Comparison of ENCODE assay signal across 8 cellular contexts in genomic region chr10:98028168-98028770, GRCh38. TPM values are rescaled to one million over a fixed set of nuclear protein-coding genes. Genes with fewer than 3 reads are reported as not detected.
A peak's percentile ranks its signal among the peaks of the same experiment; 100 is the strongest.
DNase-seq lines count a peak whose midpoint lies in the region; ATAC-seq and TF ChIP-seq lines count a peak whose summit lies in the region.

No MANE protein-coding gene starts in this region.

- no peaks in the 10 kb centered on the region for H3K9me2 ChIP-seq in OCI-LY7 (ENCODE audit: insufficient read depth, low read length)

- H3K27ac ChIP-seq in DND-41 (ENCODE audit: low read length) (no peak overlapping the region), OCI-LY7 (ENCODE audit: low read depth, low read length, poor library complexity, severe bottlenecking) (no peak overlapping the region), uterus (no peak overlapping the region)

- DNase-seq in DND-41 (peak; percentile 61), OCI-LY7 (ENCODE audit: low spot score) (peak; percentile 72), germinal center (ENCODE audit: low spot score) (peak; percentile 80), progenitor cell of endocrine pancreas (ENCODE audit: low spot score, unreplicated experiment) (peak; percentile 66), uterus (peak; percentile 28 to 30)
- peak; percentile 42 for DNase-seq in activated T-helper 2 cell treated with anti-CD3 and anti-CD28 coated beads, Interferon-gamma antibody, Interleukin-2, Interleukin-4, amounts not matched to agents 10 μg/mL and 5 μg/mL and 100 μg/mL, durations not matched to agents 14 hours and 24 hours and 36 hours (ENCODE audit: low spot score)

- peak; percentile 83 for ATAC-seq in DND-41 (ENCODE audit: insufficient read depth, low read depth)
- peak; percentile 43 for ATAC-seq in HG03565 (IDR thresholded peaks at IDR 0.05; ENCODE audit: unreplicated experiment)
- ATAC-seq in HG02840 (IDR thresholded peaks at IDR 0.05; ENCODE audit: low FRiP score, unreplicated experiment): no peak

- no peak overlapping the region for H3K9ac ChIP-seq in DND-41 (ENCODE audit: low read depth, low read length)

- intact Hi-C loops in OCI-LY7 (cut with micrococcal nuclease; ENCODE audit: unreplicated experiment): loop anchor here (5.0 kb wide), 1 partner anchor 116 kb away; no protein-coding TSS in a partner anchor
- intact Hi-C loops in activated T-helper 2 cell treated with anti-CD3 and anti-CD28 coated beads, Interferon-gamma antibody, Interleukin-2, Interleukin-4, amounts not matched to agents 10 μg/mL and 5 μg/mL and 100 μg/mL, durations not matched to agents 14 hours and 24 hours and 36 hours (cut with micrococcal nuclease): loop anchor here (5.0 kb wide), 1 partner anchor 116 kb away; no protein-coding TSS in a partner anchor
- intact Hi-C loops in uterus (cut with DNase I; ENCODE audit: low total_unique reads): no loop called here

- TF ChIP-seq CTCF in DND-41 (IDR thresholded peaks at IDR 0.05; ENCODE audit: borderline replicate concordance, extremely low read depth, low read length, poor library complexity, severe bottlenecking) (peak; percentile 93), OCI-LY7 (conservative IDR thresholded peaks at IDR 0.05; ENCODE audit: low read length) (peak; percentile 93), progenitor cell of endocrine pancreas (IDR thresholded peaks at IDR 0.05; ENCODE audit: unreplicated experiment) (peak; percentile 90), uterus (IDR thresholded peaks at IDR 0.05) (peak in 3 of 4 experiments; percentile 31 to 45 (median 40))

- H4K20me1 ChIP-seq in DND-41 (ENCODE audit: insufficient read depth, low read length) (peaks cover 10% of the 10 kb centered on the region; the same call in 1 of the 2 replicates), OCI-LY7 (ENCODE audit: insufficient read depth, low read length) (no peaks in the 10 kb centered on the region)

- CTCF ChIA-PET in OCI-LY7 (lab: Charles Lee; ENCODE audit: unreplicated experiment): interaction anchor here (0.6 kb wide), 1 partner anchor 12 kb away, joined by 3 read pairs; no protein-coding TSS in a partner anchor

- H3K4me3 ChIP-seq in DND-41 (ENCODE audit: low read depth in 1 of 2, low read length in 2 of 2) (no peak overlapping the region), OCI-LY7 (ENCODE audit: low read depth, low read length, poor library complexity, severe bottlenecking) (no peak overlapping the region), uterus (no peak overlapping the region)

- no peaks in the 10 kb centered on the region for H3K4me1 Mint-ChIP-seq in activated T-helper 2 cell treated with anti-CD3 and anti-CD28 coated beads, Interferon-gamma antibody, Interleukin-2, Interleukin-4, amounts not matched to agents 10 μg/mL and 5 μg/mL and 100 μg/mL, durations not matched to agents 14 hours and 24 hours and 36 hours (ENCODE audit: low read depth)
- H3K4me1 Mint-ChIP-seq in progenitor cell of endocrine pancreas (ENCODE audit: low read depth): peaks cover 3% of the 10 kb centered on the region

- no TSS peak for BruUV-seq in OCI-LY7 (replicated peaks; lab: Mats Ljungman, UMichigan)

- H3K4me2 ChIP-seq in DND-41 (ENCODE audit: insufficient read depth, low read length): no peak overlapping the region
- no peak overlapping the region for H3K4me2 ChIP-seq in OCI-LY7 (ENCODE audit: low read length)

- H3K27me3 ChIP-seq in DND-41 (ENCODE audit: insufficient read depth, low read length, poor library complexity): peaks cover 31% of the 10 kb centered on the region
- peaks cover 11 to 14% of the 10 kb centered on the region in 2 donors for H3K27me3 ChIP-seq in uterus

- no peak for TF ChIP-seq POLR2A in uterus (IDR thresholded peaks at IDR 0.05)

- POLR2A ChIA-PET in OCI-LY7 (lab: Charles Lee): no interaction called here

- H3K79me2 ChIP-seq in DND-41 (ENCODE audit: insufficient read depth, low read length) (no peaks in the 10 kb centered on the region), OCI-LY7 (ENCODE audit: insufficient read depth, low read depth, low read length) (no peaks in the 10 kb centered on the region)

- H3K36me3 ChIP-seq in DND-41 (ENCODE audit: insufficient read depth, low read length) (no peaks in the 10 kb centered on the region), OCI-LY7 (ENCODE audit: insufficient read depth, low read length) (no peaks in the 10 kb centered on the region), uterus (no peaks in the 10 kb centered on the region)

- no peak overlapping the region; the same call in 1 of the 2 replicates for H2AFZ ChIP-seq in DND-41 (ENCODE audit: low read depth, low read length)
- H2AFZ ChIP-seq in OCI-LY7 (ENCODE audit: low read length): no peak overlapping the region

- H3K9me3 ChIP-seq in DND-41 (ENCODE audit: insufficient read depth, low read length, severe bottlenecking) (no peaks in the 10 kb centered on the region), OCI-LY7 (ENCODE audit: low read length) (no peaks in the 10 kb centered on the region), uterus (no peaks in the 10 kb centered on the region)

- no peaks in the 10 kb centered on the region for H3K4me1 ChIP-seq in DND-41 (ENCODE audit: insufficient read depth, low read length)
- no peaks in the 10 kb centered on the region for H3K4me1 ChIP-seq in OCI-LY7 (ENCODE audit: insufficient read depth, low read length, poor library complexity, severe bottlenecking)
- peaks cover 0 to 14% of the 10 kb centered on the region in 2 donors for H3K4me1 ChIP-seq in uterus

- no peak overlapping the region for H3K27ac Mint-ChIP-seq in activated T-helper 2 cell treated with anti-CD3 and anti-CD28 coated beads, Interferon-gamma antibody, Interleukin-2, Interleukin-4, amounts not matched to agents 10 μg/mL and 5 μg/mL and 100 μg/mL, durations not matched to agents 14 hours and 24 hours and 36 hours
- no peak overlapping the region for H3K27ac Mint-ChIP-seq in progenitor cell of endocrine pancreas

- no peaks in the 10 kb centered on the region for H3K36me3 Mint-ChIP-seq in activated T-helper 2 cell treated with anti-CD3 and anti-CD28 coated beads, Interferon-gamma antibody, Interleukin-2, Interleukin-4, amounts not matched to agents 10 μg/mL and 5 μg/mL and 100 μg/mL, durations not matched to agents 14 hours and 24 hours and 36 hours (ENCODE audit: low read depth)
- H3K36me3 Mint-ChIP-seq in progenitor cell of endocrine pancreas (ENCODE audit: insufficient read depth): no peaks in the 10 kb centered on the region

- no peaks in the 10 kb centered on the region for H3K9me3 Mint-ChIP-seq in activated T-helper 2 cell treated with anti-CD3 and anti-CD28 coated beads, Interferon-gamma antibody, Interleukin-2, Interleukin-4, amounts not matched to agents 10 μg/mL and 5 μg/mL and 100 μg/mL, durations not matched to agents 14 hours and 24 hours and 36 hours
- no peaks in the 10 kb centered on the region for H3K9me3 Mint-ChIP-seq in progenitor cell of endocrine pancreas (ENCODE audit: low read depth)

- H3K27me3 Mint-ChIP-seq in activated T-helper 2 cell treated with anti-CD3 and anti-CD28 coated beads, Interferon-gamma antibody, Interleukin-2, Interleukin-4, amounts not matched to agents 10 μg/mL and 5 μg/mL and 100 μg/mL, durations not matched to agents 14 hours and 24 hours and 36 hours (ENCODE audit: low read depth): peaks cover 51% of the 10 kb centered on the region
- peaks cover 75% of the 10 kb centered on the region for H3K27me3 Mint-ChIP-seq in progenitor cell of endocrine pancreas

- H3K4me3 Mint-ChIP-seq in activated T-helper 2 cell treated with anti-CD3 and anti-CD28 coated beads, Interferon-gamma antibody, Interleukin-2, Interleukin-4, amounts not matched to agents 10 μg/mL and 5 μg/mL and 100 μg/mL, durations not matched to agents 14 hours and 24 hours and 36 hours (ENCODE audit: low read depth): no peak overlapping the region
- peak overlapping the region; percentile 50 for H3K4me3 Mint-ChIP-seq in progenitor cell of endocrine pancreas (ENCODE audit: low read depth)

RNA-seq across cellular contexts. Expression of gene CRTAC1, which starts 2.2 kb away (rescaled TPM):
- total RNA-seq in OCI-LY7 (2014; rRNA removed; shearing (Covaris generic)): not detected in 2 replicates
- total RNA-seq in OCI-LY7 (2022): not detected in 2 replicates
- not detected in 2 replicates for total RNA-seq in activated T-helper 2 cell treated with anti-CD3 and anti-CD28 coated beads, Interferon-gamma antibody, Interleukin-2, Interleukin-4, amounts not matched to agents 10 μg/mL and 5 μg/mL and 100 μg/mL, durations not matched to agents 14 hours and 24 hours and 36 hours
- 4.2 and 4.6 TPM in 2 replicates for total RNA-seq in progenitor cell of endocrine pancreas
- 1 to 10 TPM in 2 of 4 donors, under 1 TPM in 2; 0.26 to 7.5 (median 2.0) TPM for total RNA-seq in uterus

Comparison
In these comparisons a context has a peak if more than half of its experiments do, and no peak if none do; other contexts are left out.
1. DNase-seq: peak in every context shown above with its lines; median percentile 80 in germinal center; 72 in OCI-LY7; 66 in progenitor cell of endocrine pancreas; 61 in DND-41; 42 in activated T-helper 2 cell treated with anti-CD3 and anti-CD28 coated beads, Interferon-gamma antibody, Interleukin-2, Interleukin-4, amounts not matched to agents 10 μg/mL and 5 μg/mL and 100 μg/mL, durations not matched to agents 14 hours and 24 hours and 36 hours; 29 in uterus.
2. CTCF ChIP-seq: peak in every context shown above with its lines; median percentile 93 in DND-41; 93 in OCI-LY7; 90 in progenitor cell of endocrine pancreas; 40 in uterus.